Comparison of ENCODE assay signal across 6 cellular contexts in genomic region chr12:57090924-57091632, GRCh38. TPM values are rescaled to one million over a fixed set of nuclear protein-coding genes. Genes with fewer than 3 reads are reported as not detected.
DNase-seq lines count a peak whose midpoint lies in the region; ATAC-seq, FAIRE-seq and TF ChIP-seq lines count a peak whose summit lies in the region.

No MANE protein-coding gene starts in this region.

- H3K27me3 Mint-ChIP-seq in nephron progenitor cell (ENCODE audit: low read depth, poor library complexity) = no peaks in the 10 kb centered on the region

- WGBS in GM12878 (ENCODE audit: insufficient coverage, insufficient replicate concordance, low lambda C conversion rate, missing lambda C conversion rate) = 79% methylated on average over 17 of the region's 22 CpGs

- RAD21 ChIA-PET in GM12878 (lab: Charles Lee; ENCODE audit: unreplicated experiment) = interaction anchor here (2.0 to 8.8 kb wide), 4 partner anchors 12 to 20 kb away, joined by 14 to 199 read pairs (median 76); partner anchors contain the start of genes NEMP1 and STAT6

- no peak for TF ChIP-seq RAD21 in GM12878 (IDR thresholded peaks at IDR 0.05; ENCODE audit: insufficient read depth, low read depth, low read length)

- H3K9ac ChIP-seq in GM12878 (ENCODE audit: control insufficient read depth, insufficient read depth, low read length) = no peak overlapping the region

- intact Hi-C loops in GM12878 (cut with micrococcal nuclease; ENCODE audit: unreplicated experiment) = no loop called here

- H3K9me3 Mint-ChIP-seq in nephron progenitor cell = no peaks in the 10 kb centered on the region

- peak overlapping the region; percentile 75 for H3K4me2 ChIP-seq in GM12878 (ENCODE audit: control insufficient read depth, insufficient read depth)

- no peak for ATAC-seq in GM12878
- ATAC-seq in GM19324 (IDR thresholded peaks at IDR 0.05; ENCODE audit: low FRiP score, unreplicated experiment) = no peak

- POLR2A ChIA-PET in GM12878 (lab: Charles Lee) = interaction anchor here (0.9 to 7.6 kb wide), 6 partner anchors 12 to 26 kb away, joined by 3 to 74 read pairs (median 29); partner anchors contain the start of genes NEMP1 and STAT6

- H3K36me3 Mint-ChIP-seq in nephron progenitor cell (ENCODE audit: low read depth) = peaks cover 33% of the 10 kb centered on the region

- no peaks in the 10 kb centered on the region for H3K9me3 ChIP-seq in GM12878 (replicated peaks; ENCODE audit: control insufficient read depth, insufficient read depth, low read length)

- no peaks in the 10 kb centered on the region for H3K27me3 ChIP-seq in GM12878 (replicated peaks in 1 of 2; ENCODE audit: control insufficient read depth in 2 of 2, insufficient read depth in 2 of 2, low read length in 1 of 2)

- BruUV-seq in GM12878 (replicated peaks; lab: Mats Ljungman, UMichigan) = no TSS peak

- CTCF ChIA-PET in GM12878 (lab: Yijun Ruan, JAX) = interaction anchor here (1.6 to 9.0 kb wide), 7 partner anchors 11 to 83 kb away, joined by 4 to 205 read pairs (median 7); partner anchors contain the start of genes NEMP1 and STAT6

- no peaks in the 10 kb centered on the region for H4K20me1 ChIP-seq in GM12878 (ENCODE audit: control insufficient read depth, insufficient read depth)

- no peak for TF ChIP-seq EP300 in GM12878 (IDR thresholded peaks at IDR 0.05; ENCODE audit: borderline replicate concordance in 1 of 2, control insufficient read depth in 1 of 2, low read depth in 2 of 2, low read length in 2 of 2)

- H3K4me1 Mint-ChIP-seq in nephron progenitor cell = peaks cover 78% of the 10 kb centered on the region

- FAIRE-seq in GM12878 (lab: Jason Lieb, UNC) = no peak

- H3K4me1 ChIP-seq in GM12878 (ENCODE audit: control insufficient read depth, insufficient read depth, low read length) = peaks cover 43% of the 10 kb centered on the region

- DNase-seq in EH (ENCODE audit: low read depth) (peak; percentile 45), GM12878 (ENCODE audit: low read depth, low spot score) (no peak), nephron progenitor cell (no peak), NOMO-1 (lab: John Stamatoyannopoulos, UW; ENCODE audit: unreplicated experiment in 2 of 2) (no peak)
- DNase-seq in stimulated activated CD4-positive, alpha-beta T cell treated with anti-CD3 and anti-CD28 coated beads, Interleukin-12 subunit alpha, Interleukin-12 subunit beta, amount 100 ng/mL, for 4 hours = no peak

- peak overlapping the region; percentile 52 for H3K4me3 ChIP-seq in GM12878

- in situ Hi-C loops in GM12878 (cut with MboI) = no loop called here

- H3K27ac Mint-ChIP-seq in nephron progenitor cell = no peak overlapping the region

- peak overlapping the region; percentile 98 for H3K4me3 Mint-ChIP-seq in nephron progenitor cell

- H3K36me3 ChIP-seq in GM12878 (ENCODE audit: control insufficient read depth in 2 of 2, insufficient read depth in 2 of 2, low read length in 1 of 2) = peaks cover 9 to 18% of the 10 kb centered on the region in 2 experiments

- TF ChIP-seq CTCF in GM12878 (IDR thresholded peaks at IDR 0.05 in 2 of 3, conservative IDR thresholded peaks at IDR 0.05 in 1 of 3; ENCODE audit: control insufficient read depth in 2 of 3, extremely low read depth in 1 of 3, insufficient read depth in 1 of 3, low read depth in 3 of 3, low read length in 3 of 3) = no peak
- no peak for TF ChIP-seq CTCF in nephron progenitor cell (IDR thresholded peaks at IDR 0.05)

- H2AFZ ChIP-seq in GM12878 (ENCODE audit: control insufficient read depth, low read depth, low read length) = no peak overlapping the region

- SMC1A ChIA-PET in GM12878 (lab: Charles Lee; ENCODE audit: uncharacterized antibody, unreplicated experiment) = interaction anchor here (1.0 to 10.4 kb wide), 7 partner anchors 11 to 92 kb away, joined by 3 to 169 read pairs (median 29); partner anchors contain the start of genes NEMP1 and STAT6

- no peak overlapping the region for H3K27ac ChIP-seq in GM12878 (ENCODE audit: control insufficient read depth, insufficient read depth)

- peaks cover 34% of the 10 kb centered on the region for H3K79me2 ChIP-seq in GM12878 (ENCODE audit: control insufficient read depth, insufficient read depth, low read length)

- TF ChIP-seq POLR2A in GM12878 (IDR thresholded peaks at IDR 0.05; ENCODE audit: low read depth, low read length) = no peak; the same call in 1 of the 2 replicates

RNA-seq across cellular contexts. Expression of gene NAB2, which starts 2.2 kb away (rescaled TPM):
- total RNA-seq in GM12878 (2013; cell fraction: nucleolus; rRNA removed) = 27.9 and 30.3 TPM in 2 replicates
- total RNA-seq in GM12878 (2014; rRNA removed) (28.4 and 30.1 TPM in 2 replicates), GM12878 (2014; rRNA removed; fragmentation: Illumina TruSeq; extraction: Trizol) (13.0 and 13.6 TPM in 2 replicates), GM12878 (2021) (28.2 and 28.5 TPM in 2 replicates)
- 5.3 TPM for polyA plus RNA-seq in GM12878 (2011; ENCODE audit: low read depth)
- polyA plus RNA-seq in GM12878 (2011; rRNA removed) (25.2 and 35.2 TPM in 2 replicates), GM12878 (2014; fragmentation: Illumina TruSeq; extraction: Trizol) (7.9 and 17.0 TPM in 2 replicates), GM12878 (2014; fragmentation: Nextera tagmentation; extraction: Ambion mirVana) (1 to 10 TPM in 1 of 2 experiments, under 1 TPM in 1; 0.35 to 1.0 TPM), GM12878 (2014; rRNA removed) (28.0 and 28.6 TPM in 2 replicates), GM12878 (2016; fragmentation: Nextera tagmentation; extraction: Ambion mirVana) (1 to 10 TPM; 3.6 to 5.8 TPM)
- 36.4 and 44.0 TPM in 2 replicates for polyA plus RNA-seq in GM12878 (2011; cell fraction: cytosol; rRNA removed)
- 69.8 and 77.5 TPM in 2 replicates for polyA plus RNA-seq in GM12878 (2011; cell fraction: nucleus; rRNA removed)
- polyA plus RNA-seq in GM12878 (2012) = 11.5 and 17.8 TPM in 2 replicates
- polyA minus RNA-seq in GM12878 (2011; rRNA and poly(A)+ RNA removed) = 21.1 and 40.5 TPM in 2 replicates
- polyA minus RNA-seq in GM12878 (2011; cell fraction: cytosol; rRNA and poly(A)+ RNA removed) = 14.6 and 15.7 TPM in 2 replicates
- polyA minus RNA-seq in GM12878 (2011; cell fraction: nucleus; rRNA and poly(A)+ RNA removed) = 17.3 and 27.7 TPM in 2 replicates

RNA-seq across cellular contexts. Expression of gene NEMP1, which starts 12.5 kb away (rescaled TPM):
- 79.0 and 86.0 TPM in 2 replicates for total RNA-seq in GM12878 (2013; cell fraction: nucleolus; rRNA removed)
- total RNA-seq in GM12878 (2014; rRNA removed) (19.7 and 22.6 TPM in 2 replicates), GM12878 (2014; rRNA removed; fragmentation: Illumina TruSeq; extraction: Trizol) (17.7 and 19.7 TPM in 2 replicates), GM12878 (2021) (20.7 and 20.8 TPM in 2 replicates)
- 7.4 TPM for polyA plus RNA-seq in GM12878 (2011; ENCODE audit: low read depth)
- polyA plus RNA-seq in GM12878 (2011; rRNA removed) (45.9 and 61.7 TPM in 2 replicates), GM12878 (2014; fragmentation: Illumina TruSeq; extraction: Trizol) (24.9 and 30.5 TPM in 2 replicates), GM12878 (2014; fragmentation: Nextera tagmentation; extraction: Ambion mirVana) (1 to 10 TPM; 4.0 to 4.7 TPM), GM12878 (2014; rRNA removed) (17.8 and 20.6 TPM in 2 replicates), GM12878 (2016; fragmentation: Nextera tagmentation; extraction: Ambion mirVana) (10 to 100 TPM; 18.2 to 20.0 TPM)
- 18.3 and 22.3 TPM in 2 replicates for polyA plus RNA-seq in GM12878 (2011; cell fraction: cytosol; rRNA removed)
- 60.1 and 76.7 TPM in 2 replicates for polyA plus RNA-seq in GM12878 (2011; cell fraction: nucleus; rRNA removed)
- polyA plus RNA-seq in GM12878 (2012) = 9.3 and 14.8 TPM in 2 replicates
- 26.2 and 32.9 TPM in 2 replicates for polyA minus RNA-seq in GM12878 (2011; rRNA and poly(A)+ RNA removed)
- 6.3 and 7.0 TPM in 2 replicates for polyA minus RNA-seq in GM12878 (2011; cell fraction: cytosol; rRNA and poly(A)+ RNA removed)
- polyA minus RNA-seq in GM12878 (2011; cell fraction: nucleus; rRNA and poly(A)+ RNA removed) = 13.1 and 14.1 TPM in 2 replicates

RNA-seq across cellular contexts. Expression of gene STAT6, which starts 20.1 kb away (rescaled TPM):
- 219 and 234 TPM in 2 replicates for total RNA-seq in GM12878 (2013; cell fraction: nucleolus; rRNA removed)
- total RNA-seq in GM12878 (2014; rRNA removed) (100 and 101 TPM in 2 replicates), GM12878 (2014; rRNA removed; fragmentation: Illumina TruSeq; extraction: Trizol) (79.0 and 79.9 TPM in 2 replicates), GM12878 (2021) (146 and 163 TPM in 2 replicates)
- 92.2 TPM for polyA plus RNA-seq in GM12878 (2011; ENCODE audit: low read depth)
- polyA plus RNA-seq in GM12878 (2011; rRNA removed) (107 and 176 TPM in 2 replicates), GM12878 (2014; fragmentation: Illumina TruSeq; extraction: Trizol) (161 and 168 TPM in 2 replicates), GM12878 (2014; fragmentation: Nextera tagmentation; extraction: Ambion mirVana) (10 to 100 TPM; 14.2 to 17.3 TPM), GM12878 (2014; rRNA removed) (153 and 157 TPM in 2 replicates), GM12878 (2016; fragmentation: Nextera tagmentation; extraction: Ambion mirVana) (10 to 100 TPM; 61.0 to 63.3 TPM)
- polyA plus RNA-seq in GM12878 (2011; cell fraction: cytosol; rRNA removed) = 210 and 211 TPM in 2 replicates
- 576 and 633 TPM in 2 replicates for polyA plus RNA-seq in GM12878 (2011; cell fraction: nucleus; rRNA removed)
- polyA plus RNA-seq in GM12878 (2012) = 137 and 138 TPM in 2 replicates
- 146 and 216 TPM in 2 replicates for polyA minus RNA-seq in GM12878 (2011; rRNA and poly(A)+ RNA removed)
- polyA minus RNA-seq in GM12878 (2011; cell fraction: cytosol; rRNA and poly(A)+ RNA removed) = 57.9 and 72.7 TPM in 2 replicates
- 75.9 and 146 TPM in 2 replicates for polyA minus RNA-seq in GM12878 (2011; cell fraction: nucleus; rRNA and poly(A)+ RNA removed)

RNA-seq across cellular contexts. Expression of gene LRP1, which starts 37.2 kb away (rescaled TPM):
- 6.0 and 6.8 TPM in 2 replicates for total RNA-seq in GM12878 (2013; cell fraction: nucleolus; rRNA removed)
- total RNA-seq in GM12878 (2014; rRNA removed) = under 0.01 and 0.05 TPM in 2 replicates
- 0.05 and 0.18 TPM in 2 replicates for total RNA-seq in GM12878 (2014; rRNA removed; fragmentation: Illumina TruSeq; extraction: Trizol)
- total RNA-seq in GM12878 (2021) = 0.93 and 1.1 TPM in 2 replicates
- polyA plus RNA-seq in GM12878 (2011; ENCODE audit: low read depth) = 0.51 TPM
- 0.24 TPM in 2 replicates for polyA plus RNA-seq in GM12878 (2011; rRNA removed)
- polyA plus RNA-seq in GM12878 (2011; cell fraction: cytosol; rRNA removed) = 0.48 and 0.57 TPM in 2 replicates
- 2.5 and 3.3 TPM in 2 replicates for polyA plus RNA-seq in GM12878 (2011; cell fraction: nucleus; rRNA removed)
- polyA plus RNA-seq in GM12878 (2012) = 1.2 and 1.4 TPM in 2 replicates
- polyA plus RNA-seq in GM12878 (2014; fragmentation: Illumina TruSeq; extraction: Trizol) = 0.03 and 0.07 TPM in 2 replicates
- not detected for polyA plus RNA-seq in GM12878 (2014; fragmentation: Nextera tagmentation; extraction: Ambion mirVana)
- 0.09 and 0.29 TPM in 2 replicates for polyA plus RNA-seq in GM12878 (2014; rRNA removed)
- polyA plus RNA-seq in GM12878 (2016; fragmentation: Nextera tagmentation; extraction: Ambion mirVana) = under 1 TPM; 0.23 to 0.28 TPM
- 1.8 TPM in 2 replicates for polyA minus RNA-seq in GM12878 (2011; rRNA and poly(A)+ RNA removed)
- polyA minus RNA-seq in GM12878 (2011; cell fraction: cytosol; rRNA and poly(A)+ RNA removed) = 2.2 and 3.1 TPM in 2 replicates
- 1.6 and 3.1 TPM in 2 replicates for polyA minus RNA-seq in GM12878 (2011; cell fraction: nucleus; rRNA and poly(A)+ RNA removed)

RNA-seq across cellular contexts. Expression of gene MYO1A, which starts 41.1 kb away (rescaled TPM):
- total RNA-seq in GM12878 (2013; cell fraction: nucleolus; rRNA removed) = 0.34 and 0.98 TPM in 2 replicates
- 0.05 TPM in 1 of 2 replicates, not detected in the other for total RNA-seq in GM12878 (2014; rRNA removed)
- 0.13 and 0.14 TPM in 2 replicates for total RNA-seq in GM12878 (2014; rRNA removed; fragmentation: Illumina TruSeq; extraction: Trizol)
- total RNA-seq in GM12878 (2021) = 0.08 and 0.10 TPM in 2 replicates
- not detected for polyA plus RNA-seq in GM12878 (2011; ENCODE audit: low read depth)
- polyA plus RNA-seq in GM12878 (2011; rRNA removed) = 0.16 and 0.23 TPM in 2 replicates
- polyA plus RNA-seq in GM12878 (2011; cell fraction: cytosol; rRNA removed) = 0.09 and 0.15 TPM in 2 replicates
- 1.1 and 2.2 TPM in 2 replicates for polyA plus RNA-seq in GM12878 (2011; cell fraction: nucleus; rRNA removed)
- polyA plus RNA-seq in GM12878 (2012) = 0.22 and 0.43 TPM in 2 replicates
- 0.16 TPM in 1 of 2 replicates, not detected in the other for polyA plus RNA-seq in GM12878 (2014; fragmentation: Illumina TruSeq; extraction: Trizol)
- under 1 TPM in 1 of 2 experiments, not detected in 1; 0.05 TPM for polyA plus RNA-seq in GM12878 (2014; fragmentation: Nextera tagmentation; extraction: Ambion mirVana)
- 0.01 and 0.15 TPM in 2 replicates for polyA plus RNA-seq in GM12878 (2014; rRNA removed)
- polyA plus RNA-seq in GM12878 (2016; fragmentation: Nextera tagmentation; extraction: Ambion mirVana) = under 1 TPM; 0.27 to 0.34 TPM
- polyA minus RNA-seq in GM12878 (2011; rRNA and poly(A)+ RNA removed) = 0.51 and 1.9 TPM in 2 replicates
- polyA minus RNA-seq in GM12878 (2011; cell fraction: cytosol; rRNA and poly(A)+ RNA removed) = not detected in 2 replicates
- polyA minus RNA-seq in GM12878 (2011; cell fraction: nucleus; rRNA and poly(A)+ RNA removed) = 0.48 and 0.97 TPM in 2 replicates
